Comparison of ENCODE assay signal across 8 cellular contexts in the genomic region with DNA sequence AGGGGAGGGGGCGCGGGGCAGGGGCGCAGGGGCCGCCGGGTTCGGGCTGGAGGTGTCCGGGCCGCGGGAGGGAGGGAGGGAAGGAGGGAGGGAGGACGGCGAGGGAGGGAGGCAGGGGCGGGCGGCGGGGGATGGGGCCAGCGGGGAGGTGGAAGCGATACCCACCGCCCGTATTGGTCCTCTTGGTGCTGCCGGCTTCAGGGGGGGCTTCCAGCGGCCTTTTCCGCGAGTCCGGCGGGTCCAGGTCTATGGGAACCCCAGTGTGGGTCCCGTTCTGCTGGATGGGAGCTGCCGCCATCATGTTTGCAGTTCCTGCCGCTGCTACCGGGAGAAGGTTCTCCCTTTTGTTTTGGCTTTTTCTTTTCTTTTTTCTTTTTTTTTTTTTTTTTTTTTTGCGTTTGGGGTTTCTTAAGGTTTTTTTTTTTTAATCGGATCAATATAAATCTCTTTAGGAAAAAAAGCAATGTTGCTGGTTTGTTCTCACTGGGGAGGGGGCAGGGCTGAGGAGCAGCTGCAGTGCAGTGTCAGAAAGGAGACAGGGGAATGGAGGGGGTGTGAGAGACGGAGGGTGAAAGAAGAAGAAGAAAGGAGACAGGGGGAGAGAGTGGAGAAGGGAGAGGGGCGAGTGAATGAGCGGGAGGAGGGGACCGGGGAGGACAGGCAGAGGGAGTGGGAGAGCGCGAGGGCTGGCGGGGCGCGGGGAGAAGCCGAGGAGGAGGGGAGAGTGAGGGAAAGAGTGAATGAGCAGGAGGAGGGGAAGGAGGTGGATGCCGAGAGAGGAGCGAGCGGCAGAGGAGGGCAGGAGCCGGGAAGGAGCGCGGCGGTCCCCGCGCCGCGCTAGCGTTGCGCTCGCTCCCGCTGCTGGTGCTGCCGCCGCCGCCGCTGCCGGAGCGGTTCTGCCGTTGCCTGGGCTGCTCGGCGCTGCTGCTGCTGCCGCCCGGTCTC. TPM values are rescaled to one million over a fixed set of nuclear protein-coding genes. Genes with fewer than 3 reads are reported as not detected.
DNase-seq lines count a peak whose midpoint lies in the region; ATAC-seq, FAIRE-seq and TF ChIP-seq lines count a peak whose summit lies in the region.

A gene with protein sequence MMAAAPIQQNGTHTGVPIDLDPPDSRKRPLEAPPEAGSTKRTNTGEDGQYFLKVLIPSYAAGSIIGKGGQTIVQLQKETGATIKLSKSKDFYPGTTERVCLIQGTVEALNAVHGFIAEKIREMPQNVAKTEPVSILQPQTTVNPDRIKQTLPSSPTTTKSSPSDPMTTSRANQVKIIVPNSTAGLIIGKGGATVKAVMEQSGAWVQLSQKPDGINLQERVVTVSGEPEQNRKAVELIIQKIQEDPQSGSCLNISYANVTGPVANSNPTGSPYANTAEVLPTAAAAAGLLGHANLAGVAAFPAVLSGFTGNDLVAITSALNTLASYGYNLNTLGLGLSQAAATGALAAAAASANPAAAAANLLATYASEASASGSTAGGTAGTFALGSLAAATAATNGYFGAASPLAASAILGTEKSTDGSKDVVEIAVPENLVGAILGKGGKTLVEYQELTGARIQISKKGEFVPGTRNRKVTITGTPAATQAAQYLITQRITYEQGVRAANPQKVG (minus strand): TSS at position 898 of the 945 bp plus-strand sequence. CDS start 597 bp downstream, at position 301.

- H3K27ac Mint-ChIP-seq in stimulated activated naive CD8-positive, alpha-beta T cell treated with anti-CD3 and anti-CD28 coated beads, Interleukin-15, Interleukin-2, amounts not matched to agents 100 ng/mL and 50 ng/mL, for 24 hours = no peak within 1 kb of the TSS
- no peak within 1 kb of the TSS for H3K27ac Mint-ChIP-seq in stimulated activated naive CD8-positive, alpha-beta T cell treated with anti-CD3 and anti-CD28 coated beads, Interleukin-15, amount 100 ng/mL, for 72 hours

- H4K20me1 ChIP-seq in PC-9 (ENCODE audit: insufficient read depth) (no peaks in the 10 kb centered on the region), endothelial cell of umbilical vein (replicated peaks; ENCODE audit: control insufficient read depth, extremely low read depth, insufficient read depth, low read length) (no peaks in the 10 kb centered on the region)

- H3K4me3 ChIP-seq in PC-9 (peak within 1 kb of the TSS; percentile 70), endothelial cell of umbilical vein (replicated peaks in 1 of 3; ENCODE audit: insufficient read depth in 1 of 3, low read depth in 1 of 3, low read length in 3 of 3) (peak within 1 kb of the TSS; percentile 88 to 98 (median 98)), upper lobe of left lung (peak within 1 kb of the TSS; percentile 40 to 66 (median 58))

- H3K36me3 ChIP-seq in PC-9 (ENCODE audit: low read depth) (no peaks in the 10 kb centered on the region), endothelial cell of umbilical vein (ENCODE audit: control insufficient read depth in 2 of 2, extremely low read depth in 1 of 2, insufficient read depth in 2 of 2, low read length in 2 of 2) (no peaks in the 10 kb centered on the region), upper lobe of left lung (no peaks in the 10 kb centered on the region)

- FAIRE-seq in endothelial cell of umbilical vein (lab: Jason Lieb, UNC) = no peak

- POLR2A ChIA-PET in PC-9 (lab: Charles Lee; ENCODE audit: unreplicated experiment) = no interaction called here
- POLR2A ChIA-PET in endothelial cell of umbilical vein (lab: Charles Lee) = no interaction called here

- H3K9me2 ChIP-seq in PC-9 (ENCODE audit: insufficient read depth) = no peaks in the 10 kb centered on the region

- dilution Hi-C loops in endothelial cell of umbilical vein (cut with MboI; ENCODE audit: extremely low pct_ligation_motif_present, low sequenced_read_pairs) = no loop called here

- H3K79me2 ChIP-seq in PC-9 (ENCODE audit: low read depth) (no peaks in the 10 kb centered on the region), endothelial cell of umbilical vein (ENCODE audit: control insufficient read depth, insufficient read depth, low read length) (no peaks in the 10 kb centered on the region)

- H3K36me3 Mint-ChIP-seq in stimulated activated naive CD8-positive, alpha-beta T cell treated with anti-CD3 and anti-CD28 coated beads, Interleukin-15, Interleukin-2, amounts not matched to agents 100 ng/mL and 50 ng/mL, for 24 hours (ENCODE audit: low read depth) = no peaks in the 10 kb centered on the region

- H2AFZ ChIP-seq in PC-9 (peak within 1 kb of the TSS; percentile 84), endothelial cell of umbilical vein (ENCODE audit: low read depth, low read length) (peak within 1 kb of the TSS; percentile 99)

- CTCF ChIA-PET in PC-9 (lab: Charles Lee) = no interaction called here
- CTCF ChIA-PET in endothelial cell of umbilical vein (lab: Charles Lee) = interaction anchor here (0.6 to 1.8 kb wide), 3 partner anchors 23 to 203 kb away, joined by 3 read pairs; no protein-coding TSS in a partner anchor

- H3K9me3 ChIP-seq in PC-9 (ENCODE audit: insufficient read depth, low read depth) (no peaks in the 10 kb centered on the region), endothelial cell of umbilical vein (replicated peaks; ENCODE audit: control insufficient read depth, insufficient read depth, low read length) (no peaks in the 10 kb centered on the region), upper lobe of left lung (no peaks in the 10 kb centered on the region)

- no peak for DNase-seq in stimulated activated naive CD8-positive, alpha-beta T cell treated with anti-CD3 and anti-CD28 coated beads, Interleukin-15, amount 100 ng/mL, for 72 hours
- DNase-seq in PC-9 (no peak), endothelial cell of umbilical vein (ENCODE audit: low read depth, low spot score) (peak; percentile 22), mesenteric fat pad (ENCODE audit: low spot score) (peak; percentile 85), upper lobe of left lung (peak in 1 of 2 donors; percentile 88)

- H3K27me3 Mint-ChIP-seq in stimulated activated naive CD8-positive, alpha-beta T cell treated with anti-CD3 and anti-CD28 coated beads, Interleukin-15, Interleukin-2, amounts not matched to agents 100 ng/mL and 50 ng/mL, for 24 hours = peaks cover 56% of the 10 kb centered on the region
- peaks cover 39% of the 10 kb centered on the region for H3K27me3 Mint-ChIP-seq in stimulated activated naive CD8-positive, alpha-beta T cell treated with anti-CD3 and anti-CD28 coated beads, Interleukin-15, amount 100 ng/mL, for 72 hours

- H3K27me3 ChIP-seq in PC-9 (ENCODE audit: insufficient read depth, low read depth) = no peaks in the 10 kb centered on the region
- peaks cover 8 to 18% of the 10 kb centered on the region in 2 experiments for H3K27me3 ChIP-seq in endothelial cell of umbilical vein (ENCODE audit: control insufficient read depth in 2 of 2, insufficient read depth in 2 of 2, low read length in 2 of 2)
- no peaks in the 10 kb centered on the region for H3K27me3 ChIP-seq in upper lobe of left lung

- TF ChIP-seq CTCF in PC-9 (conservative IDR thresholded peaks at IDR 0.05) (no peak), endothelial cell of umbilical vein (IDR thresholded peaks at IDR 0.05; ENCODE audit: extremely low read depth in 1 of 2, insufficient read depth in 1 of 2, low read depth in 1 of 2, low read length in 2 of 2) (no peak), upper lobe of left lung (IDR thresholded peaks at IDR 0.05) (no peak)

- 1 to 3% methylated on average over 41 to 57 of the region's 66 CpGs for WGBS in upper lobe of left lung, 2 donors

- ATAC-seq in stimulated activated naive CD8-positive, alpha-beta T cell treated with anti-CD3 and anti-CD28 coated beads, Interleukin-15, amount 100 ng/mL, for 72 hours = no peak
- ATAC-seq in upper lobe of left lung (ENCODE audit: low FRiP score in 2 of 2) (peak; percentile 63 to 76), GM21515 (IDR thresholded peaks at IDR 0.05; ENCODE audit: unreplicated experiment) (no peak), HG03521 (IDR thresholded peaks at IDR 0.05; ENCODE audit: unreplicated experiment) (no peak)

- BruUV-seq in PC-9 (replicated peaks; lab: Mats Ljungman, UMichigan) = no TSS peak
- BruUV-seq in endothelial cell of umbilical vein (replicated peaks; lab: Mats Ljungman, UMichigan) = no TSS peak

- peak within 1 kb of the TSS; percentile 79 for H3K9ac ChIP-seq in endothelial cell of umbilical vein (replicated peaks; ENCODE audit: extremely low read depth, insufficient read depth, low read length)

- peaks cover 10% of the 10 kb centered on the region for H3K4me1 ChIP-seq in PC-9 (replicated peaks; ENCODE audit: insufficient read depth)
- peaks cover 5% of the 10 kb centered on the region for H3K4me1 ChIP-seq in endothelial cell of umbilical vein (ENCODE audit: control insufficient read depth, extremely low read depth, insufficient read depth, low read length)
- H3K4me1 ChIP-seq in upper lobe of left lung = peaks cover 0 to 8% (median 1%) of the 10 kb centered on the region in 4 donors

- H3K9me3 Mint-ChIP-seq in stimulated activated naive CD8-positive, alpha-beta T cell treated with anti-CD3 and anti-CD28 coated beads, Interleukin-15, Interleukin-2, amounts not matched to agents 100 ng/mL and 50 ng/mL, for 24 hours = no peaks in the 10 kb centered on the region
- H3K9me3 Mint-ChIP-seq in stimulated activated naive CD8-positive, alpha-beta T cell treated with anti-CD3 and anti-CD28 coated beads, Interleukin-15, amount 100 ng/mL, for 72 hours = no peaks in the 10 kb centered on the region

- intact Hi-C loops in PC-9 (cut with micrococcal nuclease; ENCODE audit: unreplicated experiment) (no loop called here), endothelial cell of umbilical vein (cut with micrococcal nuclease) (loop anchor here (1.0 to 10.0 kb wide), 5 partner anchors 111 to 927 kb away; no protein-coding TSS in a partner anchor)

- H3K9me1 ChIP-seq in endothelial cell of umbilical vein (replicated peaks; ENCODE audit: control insufficient read depth, extremely low read depth, insufficient read depth, low read length) = no peaks in the 10 kb centered on the region

- H3K27ac ChIP-seq in PC-9 = no peak within 1 kb of the TSS
- no peak within 1 kb of the TSS for H3K27ac ChIP-seq in endothelial cell of umbilical vein (ENCODE audit: insufficient read depth, low read depth, low read length)
- peak within 1 kb of the TSS in 2 of 4 donors; percentile 67 to 76 for H3K27ac ChIP-seq in upper lobe of left lung

- H3K4me1 Mint-ChIP-seq in stimulated activated naive CD8-positive, alpha-beta T cell treated with anti-CD3 and anti-CD28 coated beads, Interleukin-15, Interleukin-2, amounts not matched to agents 100 ng/mL and 50 ng/mL, for 24 hours (ENCODE audit: low read depth) = no peaks in the 10 kb centered on the region
- H3K4me1 Mint-ChIP-seq in stimulated activated naive CD8-positive, alpha-beta T cell treated with anti-CD3 and anti-CD28 coated beads, Interleukin-15, amount 100 ng/mL, for 72 hours = no peaks in the 10 kb centered on the region

- H3K4me2 ChIP-seq in PC-9 (peak within 1 kb of the TSS; percentile 70), endothelial cell of umbilical vein (ENCODE audit: insufficient read depth, low read length) (peak within 1 kb of the TSS; percentile 80)

- H3K4me3 Mint-ChIP-seq in stimulated activated naive CD8-positive, alpha-beta T cell treated with anti-CD3 and anti-CD28 coated beads, Interleukin-15, Interleukin-2, amounts not matched to agents 100 ng/mL and 50 ng/mL, for 24 hours = peak within 1 kb of the TSS; percentile 32
- H3K4me3 Mint-ChIP-seq in stimulated activated naive CD8-positive, alpha-beta T cell treated with anti-CD3 and anti-CD28 coated beads, Interleukin-15, amount 100 ng/mL, for 72 hours = peak within 1 kb of the TSS in 1 of 2 donors; percentile 66

- H3F3A ChIP-seq in PC-9 (ENCODE audit: insufficient read depth, low read depth) = no peaks in the 10 kb centered on the region

- TF ChIP-seq POLR2A in endothelial cell of umbilical vein (IDR thresholded peaks at IDR 0.05; ENCODE audit: low read depth, low read length) (no peak), upper lobe of left lung (IDR thresholded peaks at IDR 0.05) (no peak)

- no peak for TF ChIP-seq EP300 in upper lobe of left lung (IDR thresholded peaks at IDR 0.05)

RNA-seq across cellular contexts. Expression of the gene that starts here (rescaled TPM):
- total RNA-seq in PC-9 (2021) (0.68 and 1.1 TPM in 2 replicates), endothelial cell of umbilical vein (3.3 and 8.2 TPM in 2 replicates), mesenteric fat pad (11.7 TPM), upper lobe of left lung (1 to 10 TPM in 5 of 6 donors, under 1 TPM in 1; 0.67 to 3.1 (median 2.0) TPM)
- polyA plus RNA-seq in endothelial cell of umbilical vein = 2.5 and 2.7 TPM in 2 replicates
- polyA plus RNA-seq in endothelial cell of umbilical vein (2011; cell fraction: cytosol; rRNA removed) = 2.9 and 3.6 TPM in 2 replicates
- polyA plus RNA-seq in endothelial cell of umbilical vein (2011; cell fraction: nucleus; rRNA removed) = 8.4 and 8.6 TPM in 2 replicates
- 3.1 and 6.6 TPM in 2 replicates for polyA plus RNA-seq in endothelial cell of umbilical vein (2012)
- polyA minus RNA-seq in endothelial cell of umbilical vein = 5.5 and 6.8 TPM in 2 replicates
- not detected for polyA minus RNA-seq in endothelial cell of umbilical vein (2011; cell fraction: cytosol; rRNA and poly(A)+ RNA removed)
- polyA minus RNA-seq in endothelial cell of umbilical vein (2011; cell fraction: nucleus; rRNA and poly(A)+ RNA removed) = 19.0 and 31.6 TPM in 2 replicates

Comparison
In these comparisons a context has a peak if more than half of its experiments do, and no peak if none do; other contexts are left out.
1. ATAC-seq: peak in upper lobe of left lung (2 of 2); none in stimulated activated naive CD8-positive, alpha-beta T cell treated with anti-CD3 and anti-CD28 coated beads, Interleukin-15, amount 100 ng/mL, for 72 hours (single experiment), GM21515 (single experiment) and HG03521 (single experiment).
2. DNase-seq: peak in endothelial cell of umbilical vein (single experiment) and mesenteric fat pad (single experiment); none in stimulated activated naive CD8-positive, alpha-beta T cell treated with anti-CD3 and anti-CD28 coated beads, Interleukin-15, amount 100 ng/mL, for 72 hours (0 of 2) and PC-9 (0 of 2).
3. Peak in every context shown above with its lines, with median percentiles within 50 percentile points of each other: H3K4me3 ChIP-seq.